1 cellular context compared by ENCODE assay signal in genomic region chr12:49623142-49623899, GRCh38.
TF ChIP-seq lines count a peak whose summit lies in the region.

PRPF40B (plus strand) TSS chr12:49623561; CDS start chr12:49623591, 30 bp downstream.

TF ChIP-seq in HepG2, 621 proteins besides CTCF, POLR2A, EP300 and RAD21 (continues in another document):
- TF ChIP-seq MYPOP (CRISPR knock-in tag; IDR thresholded peaks at IDR 0.05): peak; percentile 77; the same call in 1 of the 2 replicates
- TF ChIP-seq ZNF768 (CRISPR knock-in tag; IDR thresholded peaks at IDR 0.05): no peak
- peak; percentile 96 for TF ChIP-seq TFAP4 (IDR thresholded peaks at IDR 0.05; ENCODE audit: borderline replicate concordance, low read depth)
- TF ChIP-seq ZNF883 (CRISPR knock-in tag; IDR thresholded peaks at IDR 0.05; ENCODE audit: not compliant biosample characterization): no peak
- 0 out of 2 replicates have a peak, but pooled peaks have one; percentile 65 for TF ChIP-seq ZBTB34 (CRISPR knock-in tag; IDR thresholded peaks at IDR 0.05)
- TF ChIP-seq MAFK (conservative IDR thresholded peaks at IDR 0.05 in 1 of 2, IDR thresholded peaks at IDR 0.05 in 1 of 2; ENCODE audit: low read length in 2 of 2): no peak
- TF ChIP-seq ZNF382 (CRISPR knock-in tag; IDR thresholded peaks at IDR 0.05; ENCODE audit: borderline replicate concordance): no peak
- TF ChIP-seq ZNF609 (CRISPR knock-in tag; IDR thresholded peaks at IDR 0.05; ENCODE audit: borderline replicate concordance): no peak
- TF ChIP-seq NRL (CRISPR knock-in tag; IDR thresholded peaks at IDR 0.05; ENCODE audit: borderline replicate concordance): no peak
- no peak for TF ChIP-seq SETDB1 (CRISPR knock-in tag; IDR thresholded peaks at IDR 0.05; ENCODE audit: borderline replicate concordance)
- no peak for TF ChIP-seq ARHGAP35 (CRISPR knock-in tag; IDR thresholded peaks at IDR 0.05; ENCODE audit: borderline replicate concordance)
- no peak for TF ChIP-seq KLF13 (CRISPR knock-in tag; IDR thresholded peaks at IDR 0.05)
- no peak for TF ChIP-seq NFRKB (IDR thresholded peaks at IDR 0.05)
- no peak for TF ChIP-seq TEAD3 (CRISPR knock-in tag; optimal IDR thresholded peaks at IDR 0.05; ENCODE audit: borderline replicate concordance)
- no peak for TF ChIP-seq ZNF761 (CRISPR knock-in tag; conservative IDR thresholded peaks at IDR 0.05)
- peak; percentile 58; the same call in 1 of the 2 replicates for TF ChIP-seq MYC (CRISPR knock-in tag; IDR thresholded peaks at IDR 0.05; ENCODE audit: borderline replicate concordance)
- no peak; the same call in 1 of the 2 replicates for TF ChIP-seq MLXIP (CRISPR knock-in tag; IDR thresholded peaks at IDR 0.05; ENCODE audit: borderline replicate concordance)
- TF ChIP-seq TRIM22 (IDR thresholded peaks at IDR 0.05): no peak
- peak; percentile 42 for TF ChIP-seq STAG1 (CRISPR knock-in tag; IDR thresholded peaks at IDR 0.05)
- TF ChIP-seq SMAD3 (CRISPR knock-in tag; IDR thresholded peaks at IDR 0.05): 0 out of 2 replicates have a peak, but pooled peaks have one; percentile 14
- TF ChIP-seq ZNF772 (CRISPR knock-in tag; IDR thresholded peaks at IDR 0.05): 0 out of 2 replicates have a peak, but pooled peaks have one; percentile 48
- no peak for TF ChIP-seq ZNF724P (CRISPR knock-in tag; IDR thresholded peaks at IDR 0.05; ENCODE audit: borderline replicate concordance)
- no peak for TF ChIP-seq ZNF333 (CRISPR knock-in tag; IDR thresholded peaks at IDR 0.05; ENCODE audit: borderline replicate concordance)
- TF ChIP-seq MIER3 (CRISPR knock-in tag; IDR thresholded peaks at IDR 0.05; ENCODE audit: borderline replicate concordance): peak; percentile 18; the same call in 1 of the 2 replicates
- TF ChIP-seq FOXA1 (IDR thresholded peaks at IDR 0.05): no peak
- no peak for TF ChIP-seq FOXA1 (CRISPR knock-in tag; IDR thresholded peaks at IDR 0.05)
- TF ChIP-seq UBTF (CRISPR knock-in tag; IDR thresholded peaks at IDR 0.05): 0 out of 2 replicates have a peak, but pooled peaks have one; percentile 16
- TF ChIP-seq NCOA1 (CRISPR knock-in tag; IDR thresholded peaks at IDR 0.05): no peak
- TF ChIP-seq ZNF318 (CRISPR knock-in tag; IDR thresholded peaks at IDR 0.05): no peak
- peak; percentile 86; the same call in 1 of the 2 replicates for TF ChIP-seq ZNF563 (CRISPR knock-in tag; IDR thresholded peaks at IDR 0.05)
- TF ChIP-seq MTA1 (CRISPR knock-in tag; IDR thresholded peaks at IDR 0.05; ENCODE audit: borderline replicate concordance): peak; percentile 74; the same call in 1 of the 2 replicates
- TF ChIP-seq ZSCAN31 (CRISPR knock-in tag; IDR thresholded peaks at IDR 0.05; ENCODE audit: low read depth): 0 out of 2 replicates have a peak, but pooled peaks have one; percentile 20
- TF ChIP-seq GFI1 (CRISPR knock-in tag; IDR thresholded peaks at IDR 0.05; ENCODE audit: borderline replicate concordance): peak; percentile 38; the same call in 1 of the 2 replicates
